ENCODE assay signal across 8 cellular contexts in the genomic region with DNA sequence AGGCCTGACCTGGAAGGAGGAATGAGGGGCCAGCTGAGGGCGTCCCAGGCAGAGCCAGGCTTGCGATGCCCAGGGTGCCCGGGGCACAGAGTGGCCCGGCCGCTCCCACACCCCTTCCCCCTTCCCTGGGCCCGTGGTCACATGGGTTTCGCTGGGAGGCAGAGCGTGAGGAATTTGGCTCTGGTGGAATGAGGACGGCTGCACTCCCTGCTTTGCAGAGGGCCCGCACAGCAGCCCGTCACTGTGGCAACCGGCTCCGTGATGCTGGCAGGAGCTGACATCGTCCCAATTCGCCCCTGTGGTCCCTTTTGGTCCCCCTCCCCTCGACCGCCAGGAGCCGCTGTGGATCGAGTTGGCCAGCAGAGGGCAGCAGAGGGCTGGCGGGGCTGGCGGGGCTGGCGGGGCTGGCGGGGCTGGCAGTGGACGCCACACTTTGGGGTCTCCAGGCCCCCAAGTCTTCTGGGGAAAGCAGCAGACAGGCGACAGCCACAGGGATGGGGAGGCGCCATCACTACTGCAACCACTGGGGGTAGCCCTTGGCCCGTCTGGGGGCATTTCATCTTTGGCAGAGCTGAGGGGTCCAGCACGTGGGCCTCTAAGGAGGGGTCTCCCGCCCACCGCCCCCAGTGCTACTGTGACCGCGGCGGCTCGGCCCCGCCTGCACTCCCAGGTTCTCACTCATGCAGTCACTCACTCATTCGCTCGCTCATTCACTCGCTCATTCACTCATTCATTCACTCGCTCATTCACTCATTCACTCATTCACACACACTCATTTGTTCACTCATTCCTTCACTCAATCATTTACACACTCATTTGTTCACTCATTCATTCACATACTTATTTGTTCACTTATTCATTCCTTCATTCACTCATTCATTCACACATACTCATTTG. TPM values are rescaled to one million over a fixed set of nuclear protein-coding genes. Genes with fewer than 3 reads are reported as not detected.
A peak's percentile ranks its signal among the peaks of the same experiment; 100 is the strongest.
DNase-seq lines count a peak whose midpoint lies in the region; ATAC-seq and TF ChIP-seq lines count a peak whose summit lies in the region.

No MANE protein-coding gene starts in this region.

- H3K9me3 ChIP-seq in osteoblast (ENCODE audit: low read depth, low read length) = no peaks in the 10 kb centered on the region

- no peak overlapping the region for H2AFZ ChIP-seq in osteoblast (ENCODE audit: low read length)

- DNase-seq in NCI-H1417 (lab: John Stamatoyannopoulos, UW) (peak; percentile 40 to 83 (median 74)), NCI-H1417 treated with DMSO at 0.1 percent for 48 hours (lab: John Stamatoyannopoulos, UW) (no peak), NCI-H2171 (lab: John Stamatoyannopoulos, UW) (peak; percentile 37), activated T-cell treated with anti-CD3 and anti-CD28 coated beads for 48 hours (ENCODE audit: low read depth) (peak; percentile 31), fibroblast of villous mesenchyme (ENCODE audit: low read depth) (no peak), osteoblast (ENCODE audit: insufficient read length, low spot score, missing footprints) (peak; percentile 92)

- no peaks in the 10 kb centered on the region for H3K4me1 ChIP-seq in osteoblast (ENCODE audit: insufficient read depth, low read length)

- peak; percentile 72 for TF ChIP-seq CTCF in fibroblast of villous mesenchyme (IDR thresholded peaks at IDR 0.05; ENCODE audit: insufficient read depth, low read depth, low read length)
- TF ChIP-seq CTCF in osteoblast (IDR thresholded peaks at IDR 0.05; ENCODE audit: extremely low read depth, low read depth, low read length) = peak; percentile 52

- H3K27ac ChIP-seq in osteoblast (ENCODE audit: low read depth, low read length) = no peak overlapping the region

- H4K20me1 ChIP-seq in osteoblast (ENCODE audit: insufficient read depth, low read length) = no peaks in the 10 kb centered on the region

- no peak overlapping the region for H3K4me2 ChIP-seq in osteoblast (ENCODE audit: insufficient read depth, low read length)

- H3K4me3 ChIP-seq in fibroblast of villous mesenchyme (ENCODE audit: low read depth, low read length) = no peak overlapping the region
- H3K4me3 ChIP-seq in osteoblast (ENCODE audit: insufficient read depth, low read length) = no peak overlapping the region

- H3K79me2 ChIP-seq in osteoblast (ENCODE audit: insufficient read depth, low read length) = no peaks in the 10 kb centered on the region

- H3K27me3 ChIP-seq in osteoblast (ENCODE audit: insufficient read depth, low read length) = peaks cover 17% of the 10 kb centered on the region

- ATAC-seq in GM18868 (IDR thresholded peaks at IDR 0.05; ENCODE audit: unreplicated experiment) (no peak), HG03095 (IDR thresholded peaks at IDR 0.05; ENCODE audit: unreplicated experiment) (no peak)

- no peaks in the 10 kb centered on the region for H3K36me3 ChIP-seq in osteoblast (ENCODE audit: insufficient read depth, low read length)

RNA-seq across cellular contexts. Expression of a gene that starts 49.7 kb away (rescaled TPM):
- total RNA-seq in fibroblast of villous mesenchyme (not detected in 2 replicates), osteoblast (not detected in 2 replicates)

Comparison
In these comparisons a context has a peak if more than half of its experiments do, and no peak if none do; other contexts are left out.
1. DNase-seq: peak in NCI-H1417 (3 of 3), NCI-H2171 (single experiment), activated T-cell treated with anti-CD3 and anti-CD28 coated beads for 48 hours (single experiment) and osteoblast (single experiment); none in NCI-H1417 treated with DMSO at 0.1 percent for 48 hours (single experiment) and fibroblast of villous mesenchyme (single experiment).